ENCODE assay signal across 8 cellular contexts in the genomic region with DNA sequence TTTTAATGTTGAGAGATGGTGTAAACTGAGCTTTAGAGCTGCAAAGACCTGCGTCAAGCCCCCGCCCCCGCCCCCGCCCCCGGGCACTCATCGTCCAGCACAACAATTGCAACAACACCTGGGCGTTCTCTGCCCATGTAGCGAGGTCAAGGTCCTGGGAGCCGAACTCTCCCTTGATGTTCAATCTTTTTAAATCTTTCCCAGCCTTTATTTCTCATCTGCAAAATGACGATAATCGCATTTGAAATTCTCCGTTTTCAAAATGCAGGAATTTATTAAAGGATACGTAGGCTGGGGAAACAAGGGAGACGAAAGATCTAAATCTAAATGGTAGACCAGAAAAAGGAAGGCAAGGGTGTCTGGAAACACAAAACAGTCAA. TPM values are rescaled to one million over a fixed set of nuclear protein-coding genes. Genes with fewer than 3 reads are reported as not detected.
DNase-seq lines count a peak whose midpoint lies in the region; ATAC-seq, FAIRE-seq and TF ChIP-seq lines count a peak whose summit lies in the region.

No MANE protein-coding gene starts in this region.

- H3K4me1 Mint-ChIP-seq in activated CD4-positive, alpha-beta memory T cell treated with anti-CD3 and anti-CD28 coated beads for 36 hours (ENCODE audit: low read depth) = peaks cover 30% of the 10 kb centered on the region
- H3K4me1 Mint-ChIP-seq in stimulated activated effector memory CD8-positive, alpha-beta T cell treated with anti-CD3 and anti-CD28 coated beads, Interleukin-12 subunit alpha, Interleukin-12 subunit beta, amount 100 ng/mL, for 72 hours = peaks cover 32% of the 10 kb centered on the region

- H3K9ac ChIP-seq in smooth muscle cell (ENCODE audit: low read depth) = peak overlapping the region; percentile 96

- H3K4me1 ChIP-seq in smooth muscle cell (ENCODE audit: low read depth) = peaks cover 24% of the 10 kb centered on the region

- peak; percentile 0 for ATAC-seq in HG03520 (IDR thresholded peaks at IDR 0.05; ENCODE audit: unreplicated experiment)
- no peak for ATAC-seq in stimulated activated effector memory CD8-positive, alpha-beta T cell treated with anti-CD3 and anti-CD28 coated beads, Interleukin-12 subunit alpha, Interleukin-12 subunit beta, amount 100 ng/mL, for 72 hours

- H3K4me3 ChIP-seq in iPS-11a (ENCODE audit: low read depth, low read length) (peak overlapping the region; percentile 55), smooth muscle cell (peak overlapping the region; percentile 85)

- peak overlapping the region; percentile 88 for H2AFZ ChIP-seq in smooth muscle cell (ENCODE audit: low read depth)

- H3K27ac ChIP-seq in smooth muscle cell (ENCODE audit: low read depth) = peak overlapping the region; percentile 99

- H3K9me3 Mint-ChIP-seq in activated CD4-positive, alpha-beta memory T cell treated with anti-CD3 and anti-CD28 coated beads for 36 hours = no peaks in the 10 kb centered on the region
- H3K9me3 Mint-ChIP-seq in stimulated activated effector memory CD8-positive, alpha-beta T cell treated with anti-CD3 and anti-CD28 coated beads, Interleukin-12 subunit alpha, Interleukin-12 subunit beta, amount 100 ng/mL, for 72 hours = no peaks in the 10 kb centered on the region

- peaks cover 43% of the 10 kb centered on the region for H3K79me2 ChIP-seq in smooth muscle cell (ENCODE audit: low read depth)

- no peak overlapping the region for H3K27ac Mint-ChIP-seq in activated CD4-positive, alpha-beta memory T cell treated with anti-CD3 and anti-CD28 coated beads for 36 hours
- no peak overlapping the region for H3K27ac Mint-ChIP-seq in stimulated activated effector memory CD8-positive, alpha-beta T cell treated with anti-CD3 and anti-CD28 coated beads, Interleukin-12 subunit alpha, Interleukin-12 subunit beta, amount 100 ng/mL, for 72 hours

- peak; percentile 19 for DNase-seq in activated CD4-positive, alpha-beta T cell treated with anti-CD3 and anti-CD28 coated beads for 48 hours
- no peak for DNase-seq in activated CD4-positive, alpha-beta T cell treated with anti-CD3 and anti-CD28 coated beads, Interleukin-2, amount 50 U/mL, for 4 hours
- peak; percentile 44 for DNase-seq in activated CD4-positive, alpha-beta memory T cell treated with anti-CD3 and anti-CD28 coated beads for 36 hours
- no peak for DNase-seq in smooth muscle cell (lab: John Stamatoyannopoulos, UW; ENCODE audit: unreplicated experiment)
- no peak for DNase-seq in GM19239 (ENCODE audit: insufficient read length, low spot score)
- no peak for DNase-seq in stimulated activated effector memory CD8-positive, alpha-beta T cell treated with anti-CD3 and anti-CD28 coated beads, Interleukin-12 subunit alpha, Interleukin-12 subunit beta, amount 100 ng/mL, for 72 hours (ENCODE audit: low spot score in 2 of 2)

- H3K4me3 Mint-ChIP-seq in activated CD4-positive, alpha-beta memory T cell treated with anti-CD3 and anti-CD28 coated beads for 36 hours = no peak overlapping the region
- H3K4me3 Mint-ChIP-seq in stimulated activated effector memory CD8-positive, alpha-beta T cell treated with anti-CD3 and anti-CD28 coated beads, Interleukin-12 subunit alpha, Interleukin-12 subunit beta, amount 100 ng/mL, for 72 hours = no peak overlapping the region

- peaks cover 35% of the 10 kb centered on the region for H4K20me1 ChIP-seq in smooth muscle cell (ENCODE audit: low read depth)

- H3K9me3 ChIP-seq in smooth muscle cell (replicated peaks; ENCODE audit: low read depth) = no peaks in the 10 kb centered on the region

- H3K36me3 ChIP-seq in smooth muscle cell (ENCODE audit: low read depth) = no peaks in the 10 kb centered on the region

- peaks cover 4% of the 10 kb centered on the region for H3F3A ChIP-seq in smooth muscle cell (ENCODE audit: low read depth)

- intact Hi-C loops in activated CD4-positive, alpha-beta memory T cell treated with anti-CD3 and anti-CD28 coated beads for 36 hours (cut with micrococcal nuclease) = loop anchor here (1.0 to 2.0 kb wide), 6 partner anchors 25 to 370 kb away; a partner anchor contains a TSS

- FAIRE-seq in GM19239 (lab: Jason Lieb, UNC) = no peak

- CTCF ChIA-PET in activated CD4-positive, alpha-beta memory T cell treated with anti-CD3 and anti-CD28 coated beads for 36 hours (lab: Charles Lee) = interaction anchor here (1.6 to 2.1 kb wide), 3 partner anchors 52 to 214 kb away, joined by 8 to 12 read pairs (median 8); a partner anchor contains a TSS

- H3K27me3 Mint-ChIP-seq in activated CD4-positive, alpha-beta memory T cell treated with anti-CD3 and anti-CD28 coated beads for 36 hours = no peaks in the 10 kb centered on the region

- H3K36me3 Mint-ChIP-seq in activated CD4-positive, alpha-beta memory T cell treated with anti-CD3 and anti-CD28 coated beads for 36 hours = peaks cover 18% of the 10 kb centered on the region
- peaks cover 7% of the 10 kb centered on the region for H3K36me3 Mint-ChIP-seq in stimulated activated effector memory CD8-positive, alpha-beta T cell treated with anti-CD3 and anti-CD28 coated beads, Interleukin-12 subunit alpha, Interleukin-12 subunit beta, amount 100 ng/mL, for 72 hours

- POLR2A ChIA-PET in activated CD4-positive, alpha-beta memory T cell treated with anti-CD3 and anti-CD28 coated beads for 36 hours (lab: Charles Lee) = interaction anchor here (1.0 kb wide), 2 partner anchors 119 to 136 kb away, joined by 3 to 4 read pairs; a partner anchor contains a TSS

- peak overlapping the region; percentile 91 for H3K4me2 ChIP-seq in smooth muscle cell

- no peak for TF ChIP-seq CTCF in smooth muscle cell (IDR thresholded peaks at IDR 0.05; ENCODE audit: borderline replicate concordance, insufficient read depth, poor library complexity, severe bottlenecking)

- H3K27me3 ChIP-seq in smooth muscle cell (ENCODE audit: low read depth) = no peaks in the 10 kb centered on the region

- WGBS in smooth muscle cell (ENCODE audit: low lambda C conversion rate) = 1% methylated on average over 14 of the region's 14 CpGs

RNA-seq across cellular contexts. Expression of a gene that starts 0.6 kb away (rescaled TPM):
- total RNA-seq in activated CD4-positive, alpha-beta memory T cell treated with anti-CD3 and anti-CD28 coated beads for 36 hours = 10 to 100 TPM; 63.7 to 67.1 TPM
- 218 and 299 TPM in 2 replicates for total RNA-seq in smooth muscle cell
- polyA plus RNA-seq in smooth muscle cell = 133 and 214 TPM in 2 replicates

RNA-seq across cellular contexts. Expression of a gene that starts 52.0 kb away (rescaled TPM):
- not detected for total RNA-seq in activated CD4-positive, alpha-beta memory T cell treated with anti-CD3 and anti-CD28 coated beads for 36 hours
- 47.6 and 50.9 TPM in 2 replicates for total RNA-seq in smooth muscle cell
- polyA plus RNA-seq in smooth muscle cell = 24.8 and 45.9 TPM in 2 replicates

Comparison
In these comparisons a context has a peak if more than half of its experiments do, and no peak if none do; other contexts are left out.
1. DNase-seq: peak in activated CD4-positive, alpha-beta T cell treated with anti-CD3 and anti-CD28 coated beads for 48 hours (single experiment) and activated CD4-positive, alpha-beta memory T cell treated with anti-CD3 and anti-CD28 coated beads for 36 hours (single experiment); none in activated CD4-positive, alpha-beta T cell treated with anti-CD3 and anti-CD28 coated beads, Interleukin-2, amount 50 U/mL, for 4 hours (0 of 2), smooth muscle cell (single experiment), GM19239 (single experiment) and stimulated activated effector memory CD8-positive, alpha-beta T cell treated with anti-CD3 and anti-CD28 coated beads, Interleukin-12 subunit alpha, Interleukin-12 subunit beta, amount 100 ng/mL, for 72 hours (0 of 2).
2. RNA of a gene that starts 52.0 kb away (total RNA-seq): 47.6 to 50.9 TPM in smooth muscle cell; not detected in activated CD4-positive, alpha-beta memory T cell treated with anti-CD3 and anti-CD28 coated beads for 36 hours; every median in the first group is over 10 times any median in the second.